1 cellular context compared by ENCODE assay signal in the genomic region with DNA sequence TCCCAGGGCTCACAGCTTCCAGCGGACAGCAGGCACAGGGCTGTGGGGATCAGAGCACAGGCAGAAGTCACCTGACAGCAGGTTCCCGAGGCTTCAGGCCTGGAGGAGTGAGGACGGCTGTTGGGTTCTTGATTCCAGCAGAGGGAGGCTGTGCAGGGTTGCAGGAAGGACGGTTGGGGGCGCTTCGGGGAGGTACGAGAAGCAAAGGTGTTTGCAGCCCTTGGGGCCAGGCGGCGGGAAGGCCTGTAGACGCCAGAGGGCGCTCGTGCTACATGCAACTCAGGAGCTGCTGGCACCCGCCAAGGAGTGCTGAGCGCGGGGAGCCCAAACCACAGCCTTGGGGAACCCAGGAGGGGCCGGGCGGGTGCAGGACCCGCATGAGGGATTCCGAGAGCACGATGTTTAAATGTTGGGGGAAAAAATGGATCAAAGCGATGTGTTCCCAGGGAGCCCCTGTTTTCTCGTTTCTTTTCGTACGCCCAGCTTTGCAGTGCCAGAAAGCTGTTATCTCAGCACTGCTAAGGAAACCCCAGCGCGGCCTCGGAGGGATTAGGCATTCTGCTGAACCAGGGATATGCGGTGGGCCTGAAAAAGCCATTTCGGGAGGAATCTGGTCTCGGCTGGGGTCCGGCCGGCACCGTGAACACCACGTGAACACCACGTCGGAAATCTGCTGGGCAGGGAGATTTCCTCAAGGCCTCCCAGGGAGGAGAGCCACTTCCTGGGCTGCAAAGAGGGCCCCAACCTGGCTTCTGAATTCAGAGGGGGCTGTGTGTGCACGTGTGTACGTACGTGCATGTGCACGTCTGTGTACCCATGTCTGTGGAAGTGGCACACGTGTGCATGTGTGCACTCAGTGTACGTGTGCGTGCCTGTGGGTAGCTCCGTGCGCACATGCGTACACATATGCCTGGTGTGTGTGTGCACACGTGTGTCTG.
A peak's percentile ranks its signal among the peaks of the same experiment; 100 is the strongest.
TF ChIP-seq lines count a peak whose summit lies in the region.

No MANE protein-coding gene starts in this region.

TF ChIP-seq in K562, 482 proteins besides CTCF, POLR2A, EP300 and RAD21 (continued from another document and continues in another):
- TF ChIP-seq, protein P1, sequence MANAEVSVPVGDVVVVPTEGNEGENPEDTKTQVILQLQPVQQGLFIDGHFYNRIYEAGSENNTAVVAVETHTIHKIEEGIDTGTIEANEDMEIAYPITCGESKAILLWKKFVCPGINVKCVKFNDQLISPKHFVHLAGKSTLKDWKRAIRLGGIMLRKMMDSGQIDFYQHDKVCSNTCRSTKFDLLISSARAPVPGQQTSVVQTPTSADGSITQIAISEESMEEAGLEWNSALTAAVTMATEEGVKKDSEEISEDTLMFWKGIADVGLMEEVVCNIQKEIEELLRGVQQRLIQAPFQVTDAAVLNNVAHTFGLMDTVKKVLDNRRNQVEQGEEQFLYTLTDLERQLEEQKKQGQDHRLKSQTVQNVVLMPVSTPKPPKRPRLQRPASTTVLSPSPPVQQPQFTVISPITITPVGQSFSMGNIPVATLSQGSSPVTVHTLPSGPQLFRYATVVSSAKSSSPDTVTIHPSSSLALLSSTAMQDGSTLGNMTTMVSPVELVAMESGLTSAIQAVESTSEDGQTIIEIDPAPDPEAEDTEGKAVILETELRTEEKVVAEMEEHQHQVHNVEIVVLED (CRISPR knock-in tag; IDR thresholded peaks at IDR 0.05) = no peak
- TF ChIP-seq ZC3H11A (IDR thresholded peaks at IDR 0.05; ENCODE audit: low read depth, low read length) (no peak), HNRNPLL (IDR thresholded peaks at IDR 0.05; ENCODE audit: low read depth, low read length, poor library complexity, severe bottlenecking) (no peak), KLF16 (IDR thresholded peaks at IDR 0.05) (0 out of 2 replicates have a peak, but pooled peaks have one; percentile 13), OTX1 (CRISPR knock-in tag; IDR thresholded peaks at IDR 0.05) (no peak), KDM4B (IDR thresholded peaks at IDR 0.05; ENCODE audit: borderline replicate concordance in 2 of 2, low read depth in 1 of 2) (no peak; a peak in 1 of 4 replicates), ZNF764 (CRISPR knock-in tag; IDR thresholded peaks at IDR 0.05; ENCODE audit: low read depth) (no peak), FOSL1 (tag; conservative IDR thresholded peaks at IDR 0.05) (peak; percentile 12; the same call in 1 of the 2 replicates), ETV5 (CRISPR knock-in tag; IDR thresholded peaks at IDR 0.05; ENCODE audit: low read depth) (no peak), XRCC5 (IDR thresholded peaks at IDR 0.05; ENCODE audit: low read depth, low read length) (peak; percentile 87), ZNF444 (CRISPR knock-in tag; IDR thresholded peaks at IDR 0.05) (no peak), SRF (CRISPR knock-in tag; IDR thresholded peaks at IDR 0.05) (no peak), ZNF263 (CRISPR knock-in tag; IDR thresholded peaks at IDR 0.05; ENCODE audit: borderline replicate concordance) (peak; percentile 81), SMAD1 (IDR thresholded peaks at IDR 0.05; ENCODE audit: low read depth, low read length, partially characterized antibody) (no peak), MIER1 (IDR thresholded peaks at IDR 0.05; ENCODE audit: low read depth) (no peak), ZNF197 (CRISPR knock-in tag; IDR thresholded peaks at IDR 0.05; ENCODE audit: low read depth) (0 out of 2 replicates have a peak, but pooled peaks have one; percentile 70), SP1 (CRISPR knock-in tag; IDR thresholded peaks at IDR 0.05) (peak; percentile 86), U2AF1 (optimal IDR thresholded peaks at IDR 0.05; ENCODE audit: low read depth, low read length) (no peak), SRSF3 (IDR thresholded peaks at IDR 0.05; ENCODE audit: insufficient read depth, low read length) (no peak), L3MBTL2 (IDR thresholded peaks at IDR 0.05) (peak; percentile 57), HDAC1 (IDR thresholded peaks at IDR 0.05) (no peak), KDM5B (IDR thresholded peaks at IDR 0.05; ENCODE audit: insufficient replicate concordance, low read depth, low read length) (no peak), HMGN3 (IDR thresholded peaks at IDR 0.05; ENCODE audit: borderline replicate concordance, extremely low read depth, insufficient read length, low read depth, low read length) (peak; percentile 65), HEY1 (CRISPR knock-in tag; IDR thresholded peaks at IDR 0.05; ENCODE audit: borderline replicate concordance) (no peak), NR2C1 (IDR thresholded peaks at IDR 0.05) (no peak), NR2C1 (tag; IDR thresholded peaks at IDR 0.05) (no peak)
- TF ChIP-seq, protein P2, sequence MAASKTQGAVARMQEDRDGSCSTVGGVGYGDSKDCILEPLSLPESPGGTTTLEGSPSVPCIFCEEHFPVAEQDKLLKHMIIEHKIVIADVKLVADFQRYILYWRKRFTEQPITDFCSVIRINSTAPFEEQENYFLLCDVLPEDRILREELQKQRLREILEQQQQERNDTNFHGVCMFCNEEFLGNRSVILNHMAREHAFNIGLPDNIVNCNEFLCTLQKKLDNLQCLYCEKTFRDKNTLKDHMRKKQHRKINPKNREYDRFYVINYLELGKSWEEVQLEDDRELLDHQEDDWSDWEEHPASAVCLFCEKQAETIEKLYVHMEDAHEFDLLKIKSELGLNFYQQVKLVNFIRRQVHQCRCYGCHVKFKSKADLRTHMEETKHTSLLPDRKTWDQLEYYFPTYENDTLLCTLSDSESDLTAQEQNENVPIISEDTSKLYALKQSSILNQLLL (CRISPR knock-in tag; IDR thresholded peaks at IDR 0.05; ENCODE audit: borderline replicate concordance) = no peak
- TF ChIP-seq, protein P3, sequence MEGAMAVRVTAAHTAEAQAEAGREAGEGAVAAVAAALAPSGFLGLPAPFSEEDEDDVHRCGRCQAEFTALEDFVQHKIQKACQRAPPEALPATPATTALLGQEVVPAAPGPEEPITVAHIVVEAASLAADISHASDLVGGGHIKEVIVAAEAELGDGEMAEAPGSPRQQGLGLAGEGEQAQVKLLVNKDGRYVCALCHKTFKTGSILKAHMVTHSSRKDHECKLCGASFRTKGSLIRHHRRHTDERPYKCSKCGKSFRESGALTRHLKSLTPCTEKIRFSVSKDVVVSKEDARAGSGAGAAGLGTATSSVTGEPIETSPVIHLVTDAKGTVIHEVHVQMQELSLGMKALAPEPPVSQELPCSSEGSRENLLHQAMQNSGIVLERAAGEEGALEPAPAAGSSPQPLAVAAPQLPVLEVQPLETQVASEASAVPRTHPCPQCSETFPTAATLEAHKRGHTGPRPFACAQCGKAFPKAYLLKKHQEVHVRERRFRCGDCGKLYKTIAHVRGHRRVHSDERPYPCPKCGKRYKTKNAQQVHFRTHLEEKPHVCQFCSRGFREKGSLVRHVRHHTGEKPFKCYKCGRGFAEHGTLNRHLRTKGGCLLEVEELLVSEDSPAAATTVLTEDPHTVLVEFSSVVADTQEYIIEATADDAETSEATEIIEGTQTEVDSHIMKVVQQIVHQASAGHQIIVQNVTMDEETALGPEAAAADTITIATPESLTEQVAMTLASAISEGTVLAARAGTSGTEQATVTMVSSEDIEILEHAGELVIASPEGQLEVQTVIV (CRISPR knock-in tag; IDR thresholded peaks at IDR 0.05; ENCODE audit: borderline replicate concordance) = no peak
- TF ChIP-seq, protein P4, sequence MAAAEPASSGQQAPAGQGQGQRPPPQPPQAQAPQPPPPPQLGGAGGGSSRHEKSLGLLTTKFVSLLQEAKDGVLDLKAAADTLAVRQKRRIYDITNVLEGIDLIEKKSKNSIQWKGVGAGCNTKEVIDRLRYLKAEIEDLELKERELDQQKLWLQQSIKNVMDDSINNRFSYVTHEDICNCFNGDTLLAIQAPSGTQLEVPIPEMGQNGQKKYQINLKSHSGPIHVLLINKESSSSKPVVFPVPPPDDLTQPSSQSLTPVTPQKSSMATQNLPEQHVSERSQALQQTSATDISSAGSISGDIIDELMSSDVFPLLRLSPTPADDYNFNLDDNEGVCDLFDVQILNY (CRISPR knock-in tag; IDR thresholded peaks at IDR 0.05) = no peak
- TF ChIP-seq, protein P5, sequence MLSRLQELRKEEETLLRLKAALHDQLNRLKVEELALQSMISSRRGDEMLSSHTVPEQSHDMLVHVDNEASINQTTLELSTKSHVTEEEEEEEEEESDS (CRISPR knock-in tag; IDR thresholded peaks at IDR 0.05) = no peak
- TF ChIP-seq, protein P6, sequence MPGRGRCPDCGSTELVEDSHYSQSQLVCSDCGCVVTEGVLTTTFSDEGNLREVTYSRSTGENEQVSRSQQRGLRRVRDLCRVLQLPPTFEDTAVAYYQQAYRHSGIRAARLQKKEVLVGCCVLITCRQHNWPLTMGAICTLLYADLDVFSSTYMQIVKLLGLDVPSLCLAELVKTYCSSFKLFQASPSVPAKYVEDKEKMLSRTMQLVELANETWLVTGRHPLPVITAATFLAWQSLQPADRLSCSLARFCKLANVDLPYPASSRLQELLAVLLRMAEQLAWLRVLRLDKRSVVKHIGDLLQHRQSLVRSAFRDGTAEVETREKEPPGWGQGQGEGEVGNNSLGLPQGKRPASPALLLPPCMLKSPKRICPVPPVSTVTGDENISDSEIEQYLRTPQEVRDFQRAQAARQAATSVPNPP (IDR thresholded peaks at IDR 0.05; ENCODE audit: borderline replicate concordance, insufficient read depth, insufficient read length) = no peak
- TF ChIP-seq, protein P7, sequence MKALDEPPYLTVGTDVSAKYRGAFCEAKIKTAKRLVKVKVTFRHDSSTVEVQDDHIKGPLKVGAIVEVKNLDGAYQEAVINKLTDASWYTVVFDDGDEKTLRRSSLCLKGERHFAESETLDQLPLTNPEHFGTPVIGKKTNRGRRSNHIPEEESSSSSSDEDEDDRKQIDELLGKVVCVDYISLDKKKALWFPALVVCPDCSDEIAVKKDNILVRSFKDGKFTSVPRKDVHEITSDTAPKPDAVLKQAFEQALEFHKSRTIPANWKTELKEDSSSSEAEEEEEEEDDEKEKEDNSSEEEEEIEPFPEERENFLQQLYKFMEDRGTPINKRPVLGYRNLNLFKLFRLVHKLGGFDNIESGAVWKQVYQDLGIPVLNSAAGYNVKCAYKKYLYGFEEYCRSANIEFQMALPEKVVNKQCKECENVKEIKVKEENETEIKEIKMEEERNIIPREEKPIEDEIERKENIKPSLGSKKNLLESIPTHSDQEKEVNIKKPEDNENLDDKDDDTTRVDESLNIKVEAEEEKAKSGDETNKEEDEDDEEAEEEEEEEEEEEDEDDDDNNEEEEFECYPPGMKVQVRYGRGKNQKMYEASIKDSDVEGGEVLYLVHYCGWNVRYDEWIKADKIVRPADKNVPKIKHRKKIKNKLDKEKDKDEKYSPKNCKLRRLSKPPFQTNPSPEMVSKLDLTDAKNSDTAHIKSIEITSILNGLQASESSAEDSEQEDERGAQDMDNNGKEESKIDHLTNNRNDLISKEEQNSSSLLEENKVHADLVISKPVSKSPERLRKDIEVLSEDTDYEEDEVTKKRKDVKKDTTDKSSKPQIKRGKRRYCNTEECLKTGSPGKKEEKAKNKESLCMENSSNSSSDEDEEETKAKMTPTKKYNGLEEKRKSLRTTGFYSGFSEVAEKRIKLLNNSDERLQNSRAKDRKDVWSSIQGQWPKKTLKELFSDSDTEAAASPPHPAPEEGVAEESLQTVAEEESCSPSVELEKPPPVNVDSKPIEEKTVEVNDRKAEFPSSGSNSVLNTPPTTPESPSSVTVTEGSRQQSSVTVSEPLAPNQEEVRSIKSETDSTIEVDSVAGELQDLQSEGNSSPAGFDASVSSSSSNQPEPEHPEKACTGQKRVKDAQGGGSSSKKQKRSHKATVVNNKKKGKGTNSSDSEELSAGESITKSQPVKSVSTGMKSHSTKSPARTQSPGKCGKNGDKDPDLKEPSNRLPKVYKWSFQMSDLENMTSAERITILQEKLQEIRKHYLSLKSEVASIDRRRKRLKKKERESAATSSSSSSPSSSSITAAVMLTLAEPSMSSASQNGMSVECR (CRISPR knock-in tag; IDR thresholded peaks at IDR 0.05) = peak; percentile 31
- TF ChIP-seq, protein P8, sequence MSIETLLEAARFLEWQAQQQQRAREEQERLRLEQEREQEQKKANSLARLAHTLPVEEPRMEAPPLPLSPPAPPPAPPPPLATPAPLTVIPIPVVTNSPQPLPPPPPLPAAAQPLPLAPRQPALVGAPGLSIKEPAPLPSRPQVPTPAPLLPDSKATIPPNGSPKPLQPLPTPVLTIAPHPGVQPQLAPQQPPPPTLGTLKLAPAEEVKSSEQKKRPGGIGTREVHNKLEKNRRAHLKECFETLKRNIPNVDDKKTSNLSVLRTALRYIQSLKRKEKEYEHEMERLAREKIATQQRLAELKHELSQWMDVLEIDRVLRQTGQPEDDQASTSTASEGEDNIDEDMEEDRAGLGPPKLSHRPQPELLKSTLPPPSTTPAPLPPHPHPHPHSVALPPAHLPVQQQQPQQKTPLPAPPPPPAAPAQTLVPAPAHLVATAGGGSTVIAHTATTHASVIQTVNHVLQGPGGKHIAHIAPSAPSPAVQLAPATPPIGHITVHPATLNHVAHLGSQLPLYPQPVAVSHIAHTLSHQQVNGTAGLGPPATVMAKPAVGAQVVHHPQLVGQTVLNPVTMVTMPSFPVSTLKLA (conservative IDR thresholded peaks at IDR 0.05) = no peak
- TF ChIP-seq, protein P9, sequence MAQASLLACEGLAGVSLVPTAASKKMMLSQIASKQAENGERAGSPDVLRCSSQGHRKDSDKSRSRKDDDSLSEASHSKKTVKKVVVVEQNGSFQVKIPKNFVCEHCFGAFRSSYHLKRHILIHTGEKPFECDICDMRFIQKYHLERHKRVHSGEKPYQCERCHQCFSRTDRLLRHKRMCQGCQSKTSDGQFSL (CRISPR knock-in tag; IDR thresholded peaks at IDR 0.05) = no peak
- TF ChIP-seq, protein P9 (tag; IDR thresholded peaks at IDR 0.05) = no peak
- TF ChIP-seq, protein P10, sequence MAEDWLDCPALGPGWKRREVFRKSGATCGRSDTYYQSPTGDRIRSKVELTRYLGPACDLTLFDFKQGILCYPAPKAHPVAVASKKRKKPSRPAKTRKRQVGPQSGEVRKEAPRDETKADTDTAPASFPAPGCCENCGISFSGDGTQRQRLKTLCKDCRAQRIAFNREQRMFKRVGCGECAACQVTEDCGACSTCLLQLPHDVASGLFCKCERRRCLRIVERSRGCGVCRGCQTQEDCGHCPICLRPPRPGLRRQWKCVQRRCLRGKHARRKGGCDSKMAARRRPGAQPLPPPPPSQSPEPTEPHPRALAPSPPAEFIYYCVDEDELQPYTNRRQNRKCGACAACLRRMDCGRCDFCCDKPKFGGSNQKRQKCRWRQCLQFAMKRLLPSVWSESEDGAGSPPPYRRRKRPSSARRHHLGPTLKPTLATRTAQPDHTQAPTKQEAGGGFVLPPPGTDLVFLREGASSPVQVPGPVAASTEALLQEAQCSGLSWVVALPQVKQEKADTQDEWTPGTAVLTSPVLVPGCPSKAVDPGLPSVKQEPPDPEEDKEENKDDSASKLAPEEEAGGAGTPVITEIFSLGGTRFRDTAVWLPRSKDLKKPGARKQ (CRISPR knock-in tag; IDR thresholded peaks at IDR 0.05) = no peak
- TF ChIP-seq, protein P11, sequence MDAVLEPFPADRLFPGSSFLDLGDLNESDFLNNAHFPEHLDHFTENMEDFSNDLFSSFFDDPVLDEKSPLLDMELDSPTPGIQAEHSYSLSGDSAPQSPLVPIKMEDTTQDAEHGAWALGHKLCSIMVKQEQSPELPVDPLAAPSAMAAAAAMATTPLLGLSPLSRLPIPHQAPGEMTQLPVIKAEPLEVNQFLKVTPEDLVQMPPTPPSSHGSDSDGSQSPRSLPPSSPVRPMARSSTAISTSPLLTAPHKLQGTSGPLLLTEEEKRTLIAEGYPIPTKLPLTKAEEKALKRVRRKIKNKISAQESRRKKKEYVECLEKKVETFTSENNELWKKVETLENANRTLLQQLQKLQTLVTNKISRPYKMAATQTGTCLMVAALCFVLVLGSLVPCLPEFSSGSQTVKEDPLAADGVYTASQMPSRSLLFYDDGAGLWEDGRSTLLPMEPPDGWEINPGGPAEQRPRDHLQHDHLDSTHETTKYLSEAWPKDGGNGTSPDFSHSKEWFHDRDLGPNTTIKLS (IDR thresholded peaks at IDR 0.05; ENCODE audit: borderline replicate concordance, low read depth) = 0 out of 2 replicates have a peak, but pooled peaks have one; percentile 33
